Comparison of ENCODE assay signal across 8 cellular contexts in genomic region chr17:48011405-48012150, GRCh38. TPM values are rescaled to one million over a fixed set of nuclear protein-coding genes. Genes with fewer than 3 reads are reported as not detected.
DNase-seq lines count a peak whose midpoint lies in the region; ATAC-seq and TF ChIP-seq lines count a peak whose summit lies in the region.

No MANE protein-coding gene starts in this region.

- no peaks in the 10 kb centered on the region for H3K9me3 ChIP-seq in MM.1S (replicated peaks; ENCODE audit: insufficient read depth, low read length)

- H3K27ac ChIP-seq in MM.1S (ENCODE audit: low read length) = no peak overlapping the region

- H3K27me3 ChIP-seq in MM.1S (replicated peaks; ENCODE audit: insufficient read depth, low read length) = peaks cover 5% of the 10 kb centered on the region; the same call in 1 of the 2 replicates

- peak overlapping the region; percentile 75 for H2AFZ ChIP-seq in MM.1S (ENCODE audit: low read length)

- H3K9ac ChIP-seq in MM.1S (ENCODE audit: low read length) = peak overlapping the region; percentile 30; the same call in 1 of the 2 replicates

- no peaks in the 10 kb centered on the region for H3K79me2 ChIP-seq in MM.1S (ENCODE audit: low read length)

- peaks cover 83% of the 10 kb centered on the region for H3K4me1 Mint-ChIP-seq in brain

- DNase-seq in ELF-1 (ENCODE audit: low read depth, low spot score) (peak; percentile 42), MM.1S (peak; percentile 70), SK-N-DZ (ENCODE audit: low spot score) (peak; percentile 90), left lobe of liver (ENCODE audit: low spot score) (no peak), cortex of kidney (lab: John Stamatoyannopoulos, UW) (no peak)
- DNase-seq in stimulated activated naive CD4-positive, alpha-beta T cell (lab: John Stamatoyannopoulos, UW) = peak in 4 of 6 experiments; percentile 6 to 24 (median 14)

- peak; percentile 74 for ATAC-seq in left lobe of liver
- ATAC-seq in HG03108 (IDR thresholded peaks at IDR 0.05; ENCODE audit: unreplicated experiment) = no peak

- H3F3A ChIP-seq in MM.1S (ENCODE audit: insufficient read depth, low read length) = no peaks in the 10 kb centered on the region

- H3K9me3 Mint-ChIP-seq in brain = no peaks in the 10 kb centered on the region

- peaks cover 9% of the 10 kb centered on the region for H3K4me1 ChIP-seq in MM.1S (ENCODE audit: low read length)

- TF ChIP-seq CTCF in MM.1S (IDR thresholded peaks at IDR 0.05; ENCODE audit: low read length) = peak; percentile 82
- peak; percentile 13 to 61 for TF ChIP-seq CTCF in brain (conservative IDR thresholded peaks at IDR 0.05)

- H3K4me2 ChIP-seq in MM.1S (ENCODE audit: low read depth, low read length) = peak overlapping the region; percentile 99

- H3K27ac Mint-ChIP-seq in brain = peak overlapping the region; percentile 87 to 98 (median 95)

- no peaks in the 10 kb centered on the region for H3K9me2 ChIP-seq in MM.1S (replicated peaks; ENCODE audit: insufficient read depth, low read length)

- H3K27me3 Mint-ChIP-seq in brain = no peaks in the 10 kb centered on the region

- no peaks in the 10 kb centered on the region for H3K36me3 Mint-ChIP-seq in brain

- H4K20me1 ChIP-seq in MM.1S (ENCODE audit: insufficient read depth, low read length) = no peaks in the 10 kb centered on the region

- peak overlapping the region; percentile 67 for H3K4me3 ChIP-seq in MM.1S (ENCODE audit: low read length)

- no peaks in the 10 kb centered on the region for H3K36me3 ChIP-seq in MM.1S (replicated peaks; ENCODE audit: insufficient read depth, low read length)

- peak overlapping the region; percentile 69 to 85 (median 78) for H3K4me3 Mint-ChIP-seq in brain

RNA-seq across cellular contexts. Expression of gene COPZ2, which starts 26.0 kb away (rescaled TPM):
- polyA plus RNA-seq in SK-N-DZ (2014; cell fraction: cytosol; rRNA removed) = 1.1 and 1.6 TPM in 2 replicates
- polyA plus RNA-seq in SK-N-DZ (2014; cell fraction: nucleus; rRNA removed) = 0.51 and 0.80 TPM in 2 replicates
- 7.2 TPM for polyA plus RNA-seq in brain (ENCODE audit: insufficient read depth, low read depth, low replicate concordance)
- 23.1 TPM for total RNA-seq in left lobe of liver

RNA-seq across cellular contexts. Expression of gene NFE2L1, which starts 36.6 kb away (rescaled TPM):
- 48.3 and 57.6 TPM in 2 replicates for polyA plus RNA-seq in SK-N-DZ (2014; cell fraction: cytosol; rRNA removed)
- 28.1 and 31.2 TPM in 2 replicates for polyA plus RNA-seq in SK-N-DZ (2014; cell fraction: nucleus; rRNA removed)
- polyA plus RNA-seq in brain (ENCODE audit: insufficient read depth, low read depth, low replicate concordance) = 137 TPM
- total RNA-seq in left lobe of liver = 150 TPM

RNA-seq across cellular contexts. Expression of gene CDK5RAP3, which starts 40.7 kb away (rescaled TPM):
- polyA plus RNA-seq in SK-N-DZ (2014; cell fraction: cytosol; rRNA removed) = 136 and 154 TPM in 2 replicates
- polyA plus RNA-seq in SK-N-DZ (2014; cell fraction: nucleus; rRNA removed) = 1,883 and 2,737 TPM in 2 replicates
- 106 TPM for polyA plus RNA-seq in brain (ENCODE audit: insufficient read depth, low read depth, low replicate concordance)
- 107 TPM for total RNA-seq in left lobe of liver

RNA-seq across cellular contexts. Expression of gene PRR15L, which starts 53.9 kb away (rescaled TPM):
- 0.76 TPM in 1 of 2 replicates, not detected in the other for polyA plus RNA-seq in SK-N-DZ (2014; cell fraction: cytosol; rRNA removed)
- polyA plus RNA-seq in SK-N-DZ (2014; cell fraction: nucleus; rRNA removed) = 0.14 TPM in 1 of 2 replicates, not detected in the other
- polyA plus RNA-seq in brain (ENCODE audit: insufficient read depth, low read depth, low replicate concordance) = 30.5 TPM
- total RNA-seq in left lobe of liver = 1.3 TPM

Comparison
In these comparisons a context has a peak if more than half of its experiments do, and no peak if none do; other contexts are left out.
1. DNase-seq: peak in ELF-1 (single experiment), MM.1S (single experiment), SK-N-DZ (single experiment) and stimulated activated naive CD4-positive, alpha-beta T cell (4 of 6); none in left lobe of liver (single experiment) and cortex of kidney (single experiment).